In the genomic region with DNA sequence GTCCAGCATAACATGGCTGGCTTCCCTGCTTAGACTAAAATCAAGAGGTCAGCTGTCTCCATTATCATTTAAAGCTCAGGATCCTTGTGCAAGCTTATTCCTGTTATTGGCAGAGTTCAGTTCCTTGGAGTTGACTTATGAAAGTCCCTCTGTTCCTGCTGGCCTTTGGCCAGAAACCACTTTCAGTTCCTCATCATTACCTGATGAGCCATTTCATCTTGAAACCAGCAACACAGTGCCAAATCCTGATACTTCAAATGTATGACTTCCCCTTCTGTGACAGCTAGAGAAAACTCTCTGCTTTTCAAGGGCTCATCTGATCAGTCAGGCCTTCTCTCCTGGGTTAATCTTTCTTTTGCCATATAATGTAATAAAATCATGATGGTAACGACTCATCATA, we compare ENCODE assay signal across 9 cellular contexts.
DNase-seq lines count a peak whose midpoint lies in the region; ATAC-seq and TF ChIP-seq lines count a peak whose summit lies in the region.
"Had no signal": no experiment of that assay in that cellular context is flagged by ENCODE, and none has a peak within 500 bp of the region (broad histone marks: within the 10 kb centered on the region; RNA-seq: fewer than 3 reads in every experiment).

No MANE protein-coding gene starts in this region.

- TF ChIP-seq POLR2A in right lobe of liver (IDR thresholded peaks at IDR 0.05), result no peak

- peak; percentile 31 to 33 for DNase-seq in Kasumi-1 (lab: John Stamatoyannopoulos, UW)
- peak; percentile 25 for DNase-seq in midbrain (lab: John Stamatoyannopoulos, UW)
- DNase-seq in right lobe of liver, result no peak
- no peak for DNase-seq in stimulated activated CD4-positive, alpha-beta T cell treated with anti-CD3 and anti-CD28 coated beads, Interleukin-2, amount 100 ng/mL, for 48 hours
- DNase-seq in OCI-M2 (lab: John Stamatoyannopoulos, UW; ENCODE audit: unreplicated experiment), result no peak
- no peak for DNase-seq in activated naive CD4-positive, alpha-beta T cell treated with Interleukin-2 at 50 U/mL for 16 hours
- DNase-seq: endodermal cell had no signal

- intact Hi-C loops in right lobe of liver (cut with DNase I), result no loop called here

- no peaks in the 10 kb centered on the region for H3K36me3 ChIP-seq in right lobe of liver

- no peak overlapping the region for H3K4me3 ChIP-seq in right lobe of liver

- H3K9me3 ChIP-seq in right lobe of liver, result peaks cover 0 to 4% (median 0%) of the 10 kb centered on the region in 4 donors

- H3K4me1 ChIP-seq in right lobe of liver, result no peaks in the 10 kb centered on the region

- H3K27ac ChIP-seq in right lobe of liver, result no peak overlapping the region

- H3K27me3 ChIP-seq in right lobe of liver, result no peaks in the 10 kb centered on the region

- TF ChIP-seq CTCF in right lobe of liver (IDR thresholded peaks at IDR 0.05), result no peak

- 25% methylated on average over 1 of the region's 1 CpG for WGBS in right lobe of liver (ENCODE audit: insufficient coverage, low coverage, low lambda C conversion rate, missing lambda C conversion rate)

- ATAC-seq in GM18870 (IDR thresholded peaks at IDR 0.05; ENCODE audit: unreplicated experiment), result peak; percentile 94
- ATAC-seq in HG02678 (IDR thresholded peaks at IDR 0.05; ENCODE audit: unreplicated experiment), result peak; percentile 64
- no peak for ATAC-seq in right lobe of liver

Comparison
In these comparisons a context has a peak if more than half of its experiments do, and no peak if none do; other contexts are left out.
1. ATAC-seq: peak in GM18870 (single experiment) and HG02678 (single experiment); none in right lobe of liver (0 of 4).
2. DNase-seq: peak in Kasumi-1 (2 of 2) and midbrain (single experiment); none in right lobe of liver (0 of 3), stimulated activated CD4-positive, alpha-beta T cell treated with anti-CD3 and anti-CD28 coated beads, Interleukin-2, amount 100 ng/mL, for 48 hours (0 of 2), OCI-M2 (single experiment) and activated naive CD4-positive, alpha-beta T cell treated with Interleukin-2 at 50 U/mL for 16 hours (single experiment).